In genomic region chr1:198860371-198860770, GRCh38 we compare ENCODE assay signal across 1 cellular context.
A peak's percentile ranks its signal among the peaks of the same experiment; 100 is the strongest.
TF ChIP-seq lines count a peak whose summit lies in the region.

No MANE protein-coding gene starts in this region.

TF ChIP-seq in SK-N-SH, 30 proteins besides CTCF, POLR2A, EP300 and RAD21 (continued from another document):
- TF ChIP-seq TCF12 (IDR thresholded peaks at IDR 0.05) (peak; percentile 56; the same call in 1 of the 2 replicates), NFIC (IDR thresholded peaks at IDR 0.05; ENCODE audit: borderline replicate concordance) (no peak)
TF ChIP-seq in SK-N-SH: peak in this region for 10.
